1 cellular context compared by ENCODE assay signal in genomic region chr9:127224178-127224882, GRCh38.
TF ChIP-seq lines count a peak whose summit lies in the region.

No MANE protein-coding gene starts in this region.

TF ChIP-seq in HEK293, 187 proteins besides CTCF, POLR2A, EP300 and RAD21 (continued from another document):
- TF ChIP-seq ZBTB26 (tag by site-specific recombination; optimal IDR thresholded peaks at IDR 0.05) (peak; percentile 47), SP7 (tag by site-specific recombination; IDR thresholded peaks at IDR 0.05) (peak; percentile 61), KLF1 (tag by site-specific recombination; IDR thresholded peaks at IDR 0.05) (peak; percentile 84), GFI1B (tag by site-specific recombination; IDR thresholded peaks at IDR 0.05) (no peak), HOXC10 (CRISPR knock-in tag; IDR thresholded peaks at IDR 0.05) (no peak), ZNF768 (tag by site-specific recombination; IDR thresholded peaks at IDR 0.05) (no peak), GLIS2 (tag by site-specific recombination; IDR thresholded peaks at IDR 0.05) (peak; percentile 76), KLF9 (tag by site-specific recombination; IDR thresholded peaks at IDR 0.05; ENCODE audit: low read depth) (peak; percentile 63; the same call in 1 of the 2 replicates), ZNF112 (tag by site-specific recombination; IDR thresholded peaks at IDR 0.05) (no peak), ZNF221 (tag by site-specific recombination; IDR thresholded peaks at IDR 0.05; ENCODE audit: borderline replicate concordance) (no peak), ZNF704 (tag by site-specific recombination; IDR thresholded peaks at IDR 0.05) (no peak)
